In genomic region chr1:37931148-37931492, GRCh38 we compare ENCODE assay signal across 8 cellular contexts. TPM values are rescaled to one million over a fixed set of nuclear protein-coding genes. Genes with fewer than 3 reads are reported as not detected.
A peak's percentile ranks its signal among the peaks of the same experiment; 100 is the strongest.
DNase-seq lines count a peak whose midpoint lies in the region; ATAC-seq and TF ChIP-seq lines count a peak whose summit lies in the region.

No MANE protein-coding gene starts in this region.

- peak; percentile 9 for DNase-seq in activated T-cell treated with anti-CD3 and anti-CD28 coated beads, Interleukin-2, amount 50 U/mL, for 4 hours
- DNase-seq in activated T-cell treated with anti-CD3 and anti-CD28 coated beads for 4 hours: no peak
- DNase-seq in WTC11 (ENCODE audit: low spot score): no peak
- no peak for DNase-seq in fibroblast of pulmonary artery (ENCODE audit: low read depth)
- peak; percentile 67 for DNase-seq in posterior vena cava (ENCODE audit: low spot score)
- DNase-seq in cerebellar nuclear complex (lab: John Stamatoyannopoulos, UW): no peak
- no peak for DNase-seq in islet precursor cell
- no peak for DNase-seq in H4 (ENCODE audit: low spot score)

- H3K36me3 Mint-ChIP-seq in activated T-cell treated with anti-CD3 and anti-CD28 coated beads, Interleukin-2, amount 50 U/mL, for 4 hours (ENCODE audit: insufficient read depth): no peaks in the 10 kb centered on the region
- H3K36me3 Mint-ChIP-seq in WTC11: peaks cover 4% of the 10 kb centered on the region; the same call in 1 of the 2 replicates

- POLR2A ChIA-PET in WTC11 (lab: Charles Lee): interaction anchor here (1.3 to 1.6 kb wide), 6 partner anchors 9 to 123 kb away, joined by 3 to 8 read pairs (median 4); partner anchors contain the start of genes C1orf122, MTF1 and YRDC

- intact Hi-C loops in posterior vena cava (cut with DNase I): no loop called here

- no peaks in the 10 kb centered on the region for H3K27me3 Mint-ChIP-seq in activated T-cell treated with anti-CD3 and anti-CD28 coated beads, Interleukin-2, amount 50 U/mL, for 4 hours (ENCODE audit: low read depth)
- no peaks in the 10 kb centered on the region for H3K27me3 Mint-ChIP-seq in WTC11 (ENCODE audit: low read depth)

- CTCF ChIA-PET in WTC11 (lab: Charles Lee): interaction anchor here (0.6 to 2.5 kb wide), 9 partner anchors 9 to 658 kb away, joined by 3 to 33 read pairs (median 4); partner anchors contain the start of gene MTF1

- H3K9me3 Mint-ChIP-seq in activated T-cell treated with anti-CD3 and anti-CD28 coated beads, Interleukin-2, amount 50 U/mL, for 4 hours: no peaks in the 10 kb centered on the region
- no peaks in the 10 kb centered on the region for H3K9me3 Mint-ChIP-seq in WTC11

- peak; percentile 14 to 21 for ATAC-seq in activated T-cell treated with anti-CD3 and anti-CD28 coated beads, Interleukin-2, amount 50 U/mL, for 4 hours
- no peak for ATAC-seq in WTC11

- peaks cover 36% of the 10 kb centered on the region for H3K4me1 Mint-ChIP-seq in activated T-cell treated with anti-CD3 and anti-CD28 coated beads, Interleukin-2, amount 50 U/mL, for 4 hours (ENCODE audit: low read depth)
- H3K4me1 Mint-ChIP-seq in WTC11: peaks cover 17% of the 10 kb centered on the region

- H3K4me3 Mint-ChIP-seq in activated T-cell treated with anti-CD3 and anti-CD28 coated beads, Interleukin-2, amount 50 U/mL, for 4 hours: peak overlapping the region; percentile 92
- H3K4me3 Mint-ChIP-seq in WTC11: peak overlapping the region; percentile 94

- TF ChIP-seq CTCF in WTC11 (IDR thresholded peaks at IDR 0.05) (no peak), fibroblast of pulmonary artery (IDR thresholded peaks at IDR 0.05; ENCODE audit: low read length, missing control alignments) (no peak)

- H3K4me3 ChIP-seq in fibroblast of pulmonary artery (replicated peaks; ENCODE audit: low read depth, low read length): peak overlapping the region; percentile 63

- peak overlapping the region; percentile 70 for H3K27ac Mint-ChIP-seq in WTC11

TF ChIP-seq in WTC11, 78 proteins besides CTCF, POLR2A, EP300 and RAD21:
- 0 out of 2 replicates have a peak, but pooled peaks have one; percentile 31 for TF ChIP-seq MYBL2 (CRISPR knock-in tag; IDR thresholded peaks at IDR 0.05)
- peak; percentile 38; the same call in 1 of the 2 replicates for TF ChIP-seq KAT7 (CRISPR knock-in tag; IDR thresholded peaks at IDR 0.05; ENCODE audit: borderline replicate concordance)
- no peak for TF ChIP-seq MLX (CRISPR knock-in tag; IDR thresholded peaks at IDR 0.05)
- TF ChIP-seq HMGA2 (CRISPR knock-in tag; IDR thresholded peaks at IDR 0.05): no peak

RNA-seq across cellular contexts. Expression of gene INPP5B, which starts 15.7 kb away (rescaled TPM):
- 10 to 100 TPM; 12.6 to 17.0 (median 15.5) TPM for total RNA-seq in activated T-cell treated with anti-CD3 and anti-CD28 coated beads, Interleukin-2, amount 50 U/mL, for 4 hours
- total RNA-seq in WTC11 (2021): 26.8 to 29.4 TPM (median 27.3 TPM) in 3 replicates
- total RNA-seq in posterior vena cava: 10 to 100 TPM; 28.9 to 31.2 TPM
- 10.3 and 11.7 TPM in 2 replicates for total RNA-seq in H4 (2014; rRNA removed; shearing (Covaris generic))

RNA-seq across cellular contexts. Expression of gene SF3A3, which starts 58.7 kb away (rescaled TPM):
- 100 to 1,000 TPM; 130 to 133 (median 130) TPM for total RNA-seq in activated T-cell treated with anti-CD3 and anti-CD28 coated beads, Interleukin-2, amount 50 U/mL, for 4 hours
- total RNA-seq in WTC11 (2021) (96.5 to 126 TPM (median 96.5 TPM) in 3 replicates), posterior vena cava (10 to 100 TPM; 42.7 to 48.6 TPM)
- 124 and 163 TPM in 2 replicates for total RNA-seq in H4 (2014; rRNA removed; shearing (Covaris generic))

Comparison
In these comparisons a context has a peak if more than half of its experiments do, and no peak if none do; other contexts are left out.
1. DNase-seq: peak in activated T-cell treated with anti-CD3 and anti-CD28 coated beads, Interleukin-2, amount 50 U/mL, for 4 hours (single experiment) and posterior vena cava (single experiment); none in activated T-cell treated with anti-CD3 and anti-CD28 coated beads for 4 hours (single experiment), WTC11 (single experiment), fibroblast of pulmonary artery (single experiment), cerebellar nuclear complex (0 of 2), islet precursor cell (single experiment) and H4 (single experiment).